8 cellular contexts compared by ENCODE assay signal in genomic region chr6:40587240-40588069, GRCh38. TPM values are rescaled to one million over a fixed set of nuclear protein-coding genes. Genes with fewer than 3 reads are reported as not detected.
A peak's percentile ranks its signal among the peaks of the same experiment; 100 is the strongest.
DNase-seq lines count a peak whose midpoint lies in the region; ATAC-seq and TF ChIP-seq lines count a peak whose summit lies in the region.

TSS of gene LRFN2 (minus strand) at chr6:40587364.

- CTCF ChIA-PET in A673 (lab: Charles Lee) (interaction anchor here (1.2 kb wide), 1 partner anchor 110 kb away, joined by 3 read pairs; no protein-coding TSS in a partner anchor), OCI-LY7 (lab: Charles Lee; ENCODE audit: unreplicated experiment) (no interaction called here)

- H4K20me1 ChIP-seq in OCI-LY7 (ENCODE audit: insufficient read depth, low read length): no peaks in the 10 kb centered on the region

- H3K79me2 ChIP-seq in OCI-LY7 (ENCODE audit: insufficient read depth, low read depth, low read length): no peaks in the 10 kb centered on the region

- H3K4me1 ChIP-seq in A673 (ENCODE audit: insufficient read depth, low read length, poor library complexity, severe bottlenecking) (peaks cover 35% of the 10 kb centered on the region), OCI-LY7 (ENCODE audit: insufficient read depth, low read length, poor library complexity, severe bottlenecking) (no peaks in the 10 kb centered on the region)

- no peaks in the 10 kb centered on the region for H3K36me3 ChIP-seq in A673 (ENCODE audit: insufficient read depth, low read length, poor library complexity, severe bottlenecking)
- no peaks in the 10 kb centered on the region for H3K36me3 ChIP-seq in OCI-LY7 (ENCODE audit: insufficient read depth, low read length)

- H3K27ac ChIP-seq in A673 (ENCODE audit: low read depth, low read length, poor library complexity, severe bottlenecking) (peak within 1 kb of the TSS; percentile 89), HL-60 (replicated peaks) (no peak within 1 kb of the TSS), OCI-LY7 (ENCODE audit: low read depth, low read length, poor library complexity, severe bottlenecking) (no peak within 1 kb of the TSS)

- intact Hi-C loops in A673 (cut with micrococcal nuclease; ENCODE audit: unreplicated experiment) (loop anchor here (5.0 to 10.0 kb wide), 3 partner anchors 110 to 1225 kb away; no protein-coding TSS in a partner anchor), OCI-LY7 (cut with micrococcal nuclease; ENCODE audit: unreplicated experiment) (no loop called here)

- H3K4me3 ChIP-seq in A673 (ENCODE audit: low read depth, low read length, poor library complexity, severe bottlenecking): peak within 1 kb of the TSS; percentile 90
- H3K4me3 ChIP-seq in HL-60 (replicated peaks; ENCODE audit: insufficient read depth, low read length): peak within 1 kb of the TSS; percentile 38
- H3K4me3 ChIP-seq in OCI-LY7 (ENCODE audit: low read depth, low read length, poor library complexity, severe bottlenecking): no peak within 1 kb of the TSS
- H3K4me3 ChIP-seq in foreskin fibroblast (ENCODE audit: low read depth in 1 of 2, low read length in 2 of 2): peak within 1 kb of the TSS; percentile 46 to 49

- POLR2A ChIA-PET in A673 (lab: Charles Lee; ENCODE audit: low non-redundant PET) (interaction anchor here (0.7 kb wide), 1 partner anchor 265 kb away, joined by 5 read pairs; no protein-coding TSS in a partner anchor), OCI-LY7 (lab: Charles Lee) (no interaction called here)

- H3K9me3 ChIP-seq in A673 (ENCODE audit: low read depth, low read length, poor library complexity, severe bottlenecking): no peaks in the 10 kb centered on the region
- no peaks in the 10 kb centered on the region for H3K9me3 ChIP-seq in OCI-LY7 (ENCODE audit: low read length)

- peak; percentile 68 for TF ChIP-seq CTCF in A673 (conservative IDR thresholded peaks at IDR 0.05; ENCODE audit: low read depth, low read length)
- TF ChIP-seq CTCF in HL-60 (IDR thresholded peaks at IDR 0.05; ENCODE audit: insufficient read depth, low read length): peak; percentile 26
- TF ChIP-seq CTCF in OCI-LY7 (conservative IDR thresholded peaks at IDR 0.05; ENCODE audit: low read length): 0 out of 2 replicates have a peak, but pooled peaks have one; percentile 27
- TF ChIP-seq CTCF in foreskin fibroblast (IDR thresholded peaks at IDR 0.05; ENCODE audit: low read depth, low read length): peak; percentile 41

- peak; percentile 93 for DNase-seq in A673 (ENCODE audit: low spot score)
- DNase-seq in HL-60 (ENCODE audit: low read depth in 1 of 2, low spot score in 1 of 2): peak; percentile 30 to 68
- no peak for DNase-seq in OCI-LY7 (ENCODE audit: low spot score)
- peak; percentile 52 for DNase-seq in activated gamma-delta T cell treated with Interleukin-2 at 50 U/mL for 16 hours
- peak; percentile 68 to 87 for DNase-seq in foreskin fibroblast
- DNase-seq in non-pigmented ciliary epithelial cell (ENCODE audit: low read depth): peak; percentile 10
- peak; percentile 32 for DNase-seq in stromal cell of bone marrow (ENCODE audit: low read depth)

- H3K27me3 ChIP-seq in A673 (replicated peaks; ENCODE audit: insufficient read depth, low read depth, low read length, poor library complexity) (no peaks in the 10 kb centered on the region), HL-60 (ENCODE audit: insufficient read depth, poor library complexity, severe bottlenecking) (peaks cover 13% of the 10 kb centered on the region)

- H2AFZ ChIP-seq in OCI-LY7 (ENCODE audit: low read length): no peak within 1 kb of the TSS

- no peaks in the 10 kb centered on the region for H3K9me2 ChIP-seq in OCI-LY7 (ENCODE audit: insufficient read depth, low read length)

- H3K4me2 ChIP-seq in OCI-LY7 (ENCODE audit: low read length): no peak within 1 kb of the TSS

- BruUV-seq in A673 (replicated peaks; lab: Mats Ljungman, UMichigan) (no TSS peak), OCI-LY7 (replicated peaks; lab: Mats Ljungman, UMichigan) (no TSS peak)

- peak; percentile 85 for ATAC-seq in GM18867 (IDR thresholded peaks at IDR 0.05; ENCODE audit: unreplicated experiment)

RNA-seq across cellular contexts. Expression of gene LRFN2, which starts in this region (rescaled TPM):
- total RNA-seq in A673 (2021): 22.3 and 26.6 TPM in 2 replicates
- not detected in 2 replicates for total RNA-seq in OCI-LY7 (2014; rRNA removed; shearing (Covaris generic))
- not detected in 2 replicates for total RNA-seq in OCI-LY7 (2022)

Comparison
In these comparisons a context has a peak if more than half of its experiments do, and no peak if none do; other contexts are left out.
1. RNA of gene LRFN2 (total RNA-seq): 22.3 to 26.6 TPM in A673; not detected in OCI-LY7; every median in the first group is over 10 times any median in the second.
2. Peak in every context shown above with its lines, with median percentiles within 50 percentile points of each other: CTCF ChIP-seq.